11 cellular contexts compared by ENCODE assay signal in genomic region chr20:32437391-32438074, GRCh38.
DNase-seq lines count a peak whose midpoint lies in the region; ATAC-seq and TF ChIP-seq lines count a peak whose summit lies in the region.
"Had no signal": no experiment of that assay in that cellular context is flagged by ENCODE, and none has a peak within 500 bp of the region (broad histone marks: within the 10 kb centered on the region; RNA-seq: fewer than 3 reads in every experiment).

No MANE protein-coding gene starts in this region.

- no peaks in the 10 kb centered on the region for H3K9me2 ChIP-seq in MM.1S (replicated peaks; ENCODE audit: insufficient read depth, low read length)

- no peak overlapping the region for H3K9ac ChIP-seq in MM.1S (ENCODE audit: low read length)

- no peaks in the 10 kb centered on the region for H4K20me1 ChIP-seq in MM.1S (ENCODE audit: insufficient read depth, low read length)

- H3K4me1 ChIP-seq in MM.1S (ENCODE audit: low read length), result no peaks in the 10 kb centered on the region

- peaks cover 14% of the 10 kb centered on the region; the same call in 1 of the 2 replicates for H3K36me3 ChIP-seq in MM.1S (replicated peaks; ENCODE audit: insufficient read depth, low read length)

- no peak overlapping the region for H3K27ac ChIP-seq in MM.1S (ENCODE audit: low read length)

- H3K9me3 ChIP-seq in MM.1S (replicated peaks; ENCODE audit: insufficient read depth, low read length), result no peaks in the 10 kb centered on the region

- ATAC-seq in HG02973 (IDR thresholded peaks at IDR 0.05; ENCODE audit: unreplicated experiment), result no peak
- ATAC-seq: Right ventricle myocardium inferior had no signal

- H3K4me3 ChIP-seq in MM.1S (ENCODE audit: low read length) (no peak overlapping the region), choroid plexus epithelial cell (ENCODE audit: low read depth, low read length) (no peak overlapping the region)
- H3K4me3 ChIP-seq: dorsolateral prefrontal cortex had no signal

- H3F3A ChIP-seq in MM.1S (ENCODE audit: insufficient read depth, low read length), result no peaks in the 10 kb centered on the region

- no peaks in the 10 kb centered on the region for H3K79me2 ChIP-seq in MM.1S (ENCODE audit: low read length)

- H2AFZ ChIP-seq in MM.1S (ENCODE audit: low read length), result no peak overlapping the region

- no peaks in the 10 kb centered on the region for H3K27me3 ChIP-seq in MM.1S (replicated peaks; ENCODE audit: insufficient read depth, low read length)
- H3K27me3 ChIP-seq: dorsolateral prefrontal cortex had no signal

- TF ChIP-seq CTCF in MM.1S (IDR thresholded peaks at IDR 0.05; ENCODE audit: low read length) (peak; percentile 26), choroid plexus epithelial cell (conservative IDR thresholded peaks at IDR 0.05; ENCODE audit: low read depth, low read length) (peak; percentile 47)

- H3K4me2 ChIP-seq in MM.1S (ENCODE audit: low read depth, low read length), result no peak overlapping the region

- DNase-seq in activated effector memory CD4-positive, alpha-beta T cell treated with anti-CD3 and anti-CD28 coated beads, Interleukin-2, amount 50 U/mL, for 16 hours, result peak; percentile 66
- no peak for DNase-seq in activated effector memory CD4-positive, alpha-beta T cell treated with Interleukin-2 at 50 U/mL for 16 hours
- DNase-seq in MM.1S, result no peak
- no peak for DNase-seq in choroid plexus epithelial cell (ENCODE audit: low read depth)
- peak; percentile 24 for DNase-seq in stimulated activated CD8-positive, alpha-beta memory T cell treated with anti-CD3 and anti-CD28 coated beads, Interleukin-4, amount 100 ng/mL, for 48 hours
- DNase-seq in effector CD8-positive, alpha-beta T cell (lab: John Stamatoyannopoulos, UW), result no peak
- DNase-seq in H4 (ENCODE audit: low spot score), result no peak
- DNase-seq: dorsolateral prefrontal cortex, NCI-H1105 treated with DMSO at 0.1 percent for 48 hours had no signal

Comparison
In these comparisons a context has a peak if more than half of its experiments do, and no peak if none do; other contexts are left out.
1. DNase-seq: peak in activated effector memory CD4-positive, alpha-beta T cell treated with anti-CD3 and anti-CD28 coated beads, Interleukin-2, amount 50 U/mL, for 16 hours (single experiment) and stimulated activated CD8-positive, alpha-beta memory T cell treated with anti-CD3 and anti-CD28 coated beads, Interleukin-4, amount 100 ng/mL, for 48 hours (single experiment); none in activated effector memory CD4-positive, alpha-beta T cell treated with Interleukin-2 at 50 U/mL for 16 hours (single experiment), MM.1S (single experiment), choroid plexus epithelial cell (single experiment), effector CD8-positive, alpha-beta T cell (single experiment) and H4 (single experiment).